In the genomic region with DNA sequence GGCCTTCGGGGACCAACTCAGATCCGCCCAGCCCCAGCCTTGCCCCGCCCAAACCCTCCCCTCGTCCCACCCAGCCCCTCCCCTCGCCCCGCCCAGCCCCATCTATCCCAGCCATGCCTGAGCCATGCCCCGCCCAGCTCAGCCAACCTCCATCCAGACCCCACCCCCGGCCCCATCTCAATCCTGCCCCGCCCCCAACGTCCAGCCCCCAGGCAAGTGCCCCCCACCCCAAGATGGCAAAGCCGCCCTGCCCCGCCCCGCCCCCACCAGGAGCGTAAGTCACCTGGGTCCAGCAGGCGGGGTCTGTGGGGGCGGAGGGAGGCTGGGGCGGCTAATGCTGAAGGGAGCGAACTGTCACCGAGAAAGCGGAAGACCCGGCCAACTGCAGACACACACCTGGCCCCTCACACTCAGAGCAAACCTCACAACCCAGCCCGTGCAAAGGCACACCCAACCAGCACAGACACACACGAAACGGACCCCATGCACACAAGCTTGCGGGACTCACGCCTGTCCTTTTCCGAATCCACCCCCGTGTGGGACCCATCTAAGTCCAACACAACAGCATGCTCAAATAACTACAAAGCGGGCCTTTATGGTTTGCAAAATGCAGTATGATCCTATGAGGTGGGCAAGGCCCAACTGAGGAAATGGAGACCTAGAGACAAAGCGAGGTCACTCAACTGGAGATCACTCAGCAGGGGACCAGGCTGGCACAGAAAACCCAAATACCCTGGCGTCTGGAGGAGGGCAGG, we compare ENCODE assay signal across 8 cellular contexts. TPM values are rescaled to one million over a fixed set of nuclear protein-coding genes. Genes with fewer than 3 reads are reported as not detected.
DNase-seq lines count a peak whose midpoint lies in the region; ATAC-seq and TF ChIP-seq lines count a peak whose summit lies in the region.

No MANE protein-coding gene starts in this region.

- H2AFZ ChIP-seq in HCT116 (ENCODE audit: low read depth, low read length, poor library complexity, severe bottlenecking): no peak overlapping the region

- H3K9me3 Mint-ChIP-seq in Calu3 (ENCODE audit: low read depth, unreplicated experiment): no peaks in the 10 kb centered on the region

- RAD21 ChIA-PET in HCT116 (lab: Charles Lee; ENCODE audit: low non-redundant PET in 1 of 2, low total read pairs in 2 of 2, uncharacterized antibody in 2 of 2, unreplicated experiment in 2 of 2): no interaction called here

- no peaks in the 10 kb centered on the region for H3K79me2 ChIP-seq in HCT116 (ENCODE audit: insufficient read depth, low read length)

- BruUV-seq in Calu3 (replicated peaks; lab: Mats Ljungman, UMichigan) (no TSS peak), HCT116 (replicated peaks; lab: Mats Ljungman, UMichigan) (no TSS peak)

- peak overlapping the region; percentile 93 for H3K27ac ChIP-seq in HCT116 (ENCODE audit: low read depth, low read length)

- no peak for TF ChIP-seq CTCF in Calu3 (IDR thresholded peaks at IDR 0.05; ENCODE audit: unreplicated experiment)
- TF ChIP-seq CTCF in HCT116 (IDR thresholded peaks at IDR 0.05 in 2 of 3, conservative IDR thresholded peaks at IDR 0.05 in 1 of 3; ENCODE audit: borderline replicate concordance in 1 of 3, insufficient read depth in 1 of 3, low read depth in 2 of 3, low read length in 2 of 3): no peak
- no peak for TF ChIP-seq CTCF in retinal pigment epithelial cell (conservative IDR thresholded peaks at IDR 0.05; ENCODE audit: low read depth, low read length)

- H3K4me3 ChIP-seq in HCT116 (replicated peaks in 1 of 2; ENCODE audit: low read depth in 1 of 2, low read length in 2 of 2) (peak overlapping the region in 1 of 2 experiments; percentile 58; a peak in 1 of 4 replicates), retinal pigment epithelial cell (ENCODE audit: low read length) (peak overlapping the region; percentile 60)

- DNase-seq in Calu3: no peak
- DNase-seq in HCT116 (ENCODE audit: low read depth, low spot score): no peak
- DNase-seq in NCI-H526 (lab: John Stamatoyannopoulos, UW): peak; percentile 37 to 83
- DNase-seq in activated effector memory CD4-positive, alpha-beta T cell treated with anti-CD3 and anti-CD28 coated beads, Interleukin-2, amount 50 U/mL, for 16 hours: peak; percentile 87
- peak; percentile 96 for DNase-seq in germinal center (ENCODE audit: low spot score)
- no peak for DNase-seq in retinal pigment epithelial cell (ENCODE audit: low read depth)
- no peak for DNase-seq in NCI-H2081 treated with DMSO at 0.1 percent for 48 hours (lab: John Stamatoyannopoulos, UW)
- no peak for DNase-seq in NCI-H2107 treated with DMSO at 0.1 percent for 48 hours (lab: John Stamatoyannopoulos, UW; ENCODE audit: unreplicated experiment)

- no peak for TF ChIP-seq POLR2A in HCT116 (IDR thresholded peaks at IDR 0.05; ENCODE audit: borderline replicate concordance, extremely low read depth, insufficient read depth, insufficient read length)

- no peaks in the 10 kb centered on the region for H3K9me2 ChIP-seq in HCT116 (ENCODE audit: insufficient read depth)

- H3K4me2 ChIP-seq in HCT116 (ENCODE audit: low read length): peak overlapping the region; percentile 95

- CTCF ChIA-PET in Calu3 (lab: Charles Lee): no interaction called here
- CTCF ChIA-PET in HCT116 (lab: Charles Lee): interaction anchor here (0.9 to 1.4 kb wide), 2 partner anchors 9 to 11 kb away, joined by 3 to 7 read pairs; no protein-coding TSS in a partner anchor

- peaks cover 14% of the 10 kb centered on the region for H3K4me1 Mint-ChIP-seq in Calu3 (ENCODE audit: low read depth, unreplicated experiment)

- TF ChIP-seq RAD21 in HCT116 (IDR thresholded peaks at IDR 0.05; ENCODE audit: low read depth): no peak

- POLR2A ChIA-PET in HCT116 (lab: Charles Lee): interaction anchor here (1.3 to 1.4 kb wide), 2 partner anchors 10 to 11 kb away, joined by 5 read pairs; a partner anchor contains a TSS

- no peaks in the 10 kb centered on the region for H4K20me1 ChIP-seq in HCT116 (ENCODE audit: insufficient read depth)

- no peaks in the 10 kb centered on the region for H3K36me3 ChIP-seq in HCT116 (ENCODE audit: control insufficient read depth in 1 of 2, insufficient read depth in 2 of 2, low read length in 2 of 2)

- H3K4me3 Mint-ChIP-seq in Calu3 (ENCODE audit: low read depth, unreplicated experiment): peak overlapping the region; percentile 80

- no peaks in the 10 kb centered on the region for H3K27me3 Mint-ChIP-seq in Calu3 (ENCODE audit: unreplicated experiment)

- H3K36me3 Mint-ChIP-seq in Calu3 (ENCODE audit: insufficient read depth, unreplicated experiment): peaks cover 11% of the 10 kb centered on the region

- ATAC-seq in HCT116: no peak

- H3K27me3 ChIP-seq in HCT116 (ENCODE audit: insufficient read depth, low read length): no peaks in the 10 kb centered on the region

- intact Hi-C loops in Calu3 (cut with micrococcal nuclease; ENCODE audit: unreplicated experiment) (no loop called here), HCT116 (cut with micrococcal nuclease) (no loop called here)

- peak overlapping the region; percentile 69 for H3K27ac Mint-ChIP-seq in Calu3 (ENCODE audit: unreplicated experiment)

- no peaks in the 10 kb centered on the region for H3K9me3 ChIP-seq in HCT116 (ENCODE audit: control insufficient read depth in 1 of 2, insufficient read depth in 1 of 2, low read depth in 1 of 2, low read length in 2 of 2)

- peak overlapping the region; percentile 67 for H3K9ac ChIP-seq in HCT116 (ENCODE audit: low read length)

- peaks cover 17 to 30% of the 10 kb centered on the region in 2 experiments for H3K4me1 ChIP-seq in HCT116 (ENCODE audit: control insufficient read depth in 1 of 2, insufficient read depth in 2 of 2, low read length in 2 of 2)

TF ChIP-seq in HCT116, 20 proteins besides CTCF, POLR2A, EP300 and RAD21:
- TF ChIP-seq SIN3A (IDR thresholded peaks at IDR 0.05; ENCODE audit: low read depth): no peak
- no peak for TF ChIP-seq CBX3 (IDR thresholded peaks at IDR 0.05; ENCODE audit: low read depth)
- no peak for TF ChIP-seq POLR2AphosphoS5 (IDR thresholded peaks at IDR 0.05; ENCODE audit: low read depth, low read length)
- TF ChIP-seq, protein P1, sequence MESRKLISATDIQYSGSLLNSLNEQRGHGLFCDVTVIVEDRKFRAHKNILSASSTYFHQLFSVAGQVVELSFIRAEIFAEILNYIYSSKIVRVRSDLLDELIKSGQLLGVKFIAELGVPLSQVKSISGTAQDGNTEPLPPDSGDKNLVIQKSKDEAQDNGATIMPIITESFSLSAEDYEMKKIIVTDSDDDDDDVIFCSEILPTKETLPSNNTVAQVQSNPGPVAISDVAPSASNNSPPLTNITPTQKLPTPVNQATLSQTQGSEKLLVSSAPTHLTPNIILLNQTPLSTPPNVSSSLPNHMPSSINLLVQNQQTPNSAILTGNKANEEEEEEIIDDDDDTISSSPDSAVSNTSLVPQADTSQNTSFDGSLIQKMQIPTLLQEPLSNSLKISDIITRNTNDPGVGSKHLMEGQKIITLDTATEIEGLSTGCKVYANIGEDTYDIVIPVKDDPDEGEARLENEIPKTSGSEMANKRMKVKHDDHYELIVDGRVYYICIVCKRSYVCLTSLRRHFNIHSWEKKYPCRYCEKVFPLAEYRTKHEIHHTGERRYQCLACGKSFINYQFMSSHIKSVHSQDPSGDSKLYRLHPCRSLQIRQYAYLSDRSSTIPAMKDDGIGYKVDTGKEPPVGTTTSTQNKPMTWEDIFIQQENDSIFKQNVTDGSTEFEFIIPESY (IDR thresholded peaks at IDR 0.05; ENCODE audit: extremely low read depth, insufficient replicate concordance, low read length): no peak
TF ChIP-seq in HCT116: peak in this region for 0.

RNA-seq across cellular contexts. Expression of a gene that starts 11.5 kb away (rescaled TPM):
- total RNA-seq in Calu3 (2022) (59.0 and 63.3 TPM in 2 replicates), HCT116 (2021; ENCODE audit: unreplicated experiment) (127 TPM)
- polyA plus RNA-seq in HCT116 (2012): 62.7 and 71.3 TPM in 2 replicates

RNA-seq across cellular contexts. Expression of a gene that starts 13.9 kb away (rescaled TPM):
- total RNA-seq in Calu3 (2022) (3.3 and 4.8 TPM in 2 replicates), HCT116 (2021; ENCODE audit: unreplicated experiment) (8.5 TPM)
- polyA plus RNA-seq in HCT116 (2012): 2.1 and 3.1 TPM in 2 replicates

RNA-seq across cellular contexts. Expression of a gene that starts 46.5 kb away (rescaled TPM):
- total RNA-seq in Calu3 (2022) (51.1 and 51.5 TPM in 2 replicates), HCT116 (2021; ENCODE audit: unreplicated experiment) (267 TPM)
- polyA plus RNA-seq in HCT116 (2012): 244 and 258 TPM in 2 replicates

RNA-seq across cellular contexts. Expression of a gene that starts 53.8 kb away (rescaled TPM):
- total RNA-seq in Calu3 (2022) (not detected in 2 replicates), HCT116 (2021; ENCODE audit: unreplicated experiment) (2.7 TPM)
- polyA plus RNA-seq in HCT116 (2012): 1.6 and 1.9 TPM in 2 replicates

Comparison
In these comparisons a context has a peak if more than half of its experiments do, and no peak if none do; other contexts are left out.
1. DNase-seq: peak in NCI-H526 (2 of 2), activated effector memory CD4-positive, alpha-beta T cell treated with anti-CD3 and anti-CD28 coated beads, Interleukin-2, amount 50 U/mL, for 16 hours (single experiment) and germinal center (single experiment); none in Calu3 (single experiment), HCT116 (single experiment), retinal pigment epithelial cell (single experiment), NCI-H2081 treated with DMSO at 0.1 percent for 48 hours (single experiment) and NCI-H2107 treated with DMSO at 0.1 percent for 48 hours (single experiment).